In genomic region chr10:78382047-78382446, GRCh38 we compare ENCODE assay signal across 33 cellular contexts.
"Had no signal": no experiment of that assay in that cellular context is flagged by ENCODE, and none has a peak within 500 bp of the region (broad histone marks: within the 10 kb centered on the region; RNA-seq: fewer than 3 reads in every experiment).

No MANE protein-coding gene starts in this region.

- ATAC-seq: activated CD8-positive, alpha-beta T cell treated with anti-CD3 and anti-CD28 coated beads for 36 hours; activated naive CD8-positive, alpha-beta T cell treated with anti-CD3 and anti-CD28 coated beads, Interleukin-2, amount 50 U/mL, for 24 hours; activated T-cell treated with anti-CD3 and anti-CD28 coated beads, Interleukin-2, amount 50 U/mL, for 4 hours; activated T-cell treated with anti-CD3 and anti-CD28 coated beads, Interleukin-2, amount 50 U/mL, for 72 hours; activated T-helper 17 cell treated with anti-CD3 and anti-CD28 coated beads, Interleukin-2, amount 50 U/mL, for 72 hours had no signal

- FAIRE-seq: TTC549 had no signal

- H3K27me3 Mint-ChIP-seq: activated naive CD8-positive, alpha-beta T cell; brain had no signal

- H3K27me3 ChIP-seq: ascending aorta had no signal

- H3K4me3 ChIP-seq: ascending aorta had no signal

- H3K4me3 Mint-ChIP-seq: activated B cell treated with CpG ODN at 0.5 μM for 24 hours; activated CD4-positive, alpha-beta memory T cell treated with anti-CD3 and anti-CD28 coated beads for 36 hours; activated CD4-positive, alpha-beta T cell treated with anti-CD3 and anti-CD28 coated beads, Interleukin-2, amount 10 ng/mL, durations not matched to agents 24 days and 14 days; activated CD8-positive, alpha-beta T cell treated with anti-CD3 and anti-CD28 coated beads for 36 hours; activated naive CD4-positive, alpha-beta T cell treated with anti-CD3 and anti-CD28 coated beads for 36 hours; activated naive CD8-positive, alpha-beta T cell; activated naive CD8-positive, alpha-beta T cell treated with anti-CD3 and anti-CD28 coated beads, Interleukin-2, amount 10 ng/mL, durations not matched to agents 7 days and 5 days; activated naive CD8-positive, alpha-beta T cell treated with anti-CD3 and anti-CD28 coated beads, Interleukin-2, amount 50 U/mL, for 24 hours; activated T-cell treated with anti-CD3 and anti-CD28 coated beads, Interleukin-2, amount 50 U/mL, for 4 hours; activated T-cell treated with anti-CD3 and anti-CD28 coated beads, Interleukin-2, amount 50 U/mL, for 72 hours; activated T-helper 1 cell treated with anti-CD3 and anti-CD28 coated beads, Interleukin-12 subunit alpha, Interleukin-12 subunit beta, Interleukin-2, Interleukin-4 antibody, amounts not matched to agents 30 ng/mL and 10 ng/mL and 1 ng/mL, durations not matched to agents 14 hours and 24 hours and 36 hours; activated T-helper 17 cell treated with anti-CD3 and anti-CD28 coated beads, Interleukin-2, amount 50 U/mL, for 72 hours; brain; T-helper 1 cell treated with Interleukin-12 subunit alpha and Interleukin-12 subunit beta and Interleukin-4 antibody, amounts not matched to agents 30 μg/mL and 1 μg/mL, for 36 hours; T-helper 2 cell treated with Interferon-gamma antibody and Interleukin-4, amounts not matched to agents 5 μg/mL and 100 μg/mL, for 36 hours had no signal

- H3K9me3 ChIP-seq: ascending aorta had no signal

- H3K36me3 ChIP-seq: ascending aorta had no signal

- DNase-seq: activated B cell treated with CpG ODN at 0.5 μM for 24 hours; activated CD4-positive, alpha-beta memory T cell treated with anti-CD3 and anti-CD28 coated beads for 36 hours; activated CD4-positive, alpha-beta T cell treated with anti-CD3 and anti-CD28 coated beads for 4 hours; activated CD4-positive, alpha-beta T cell treated with anti-CD3 and anti-CD28 coated beads, Interleukin-2, amount 10 ng/mL, durations not matched to agents 24 days and 14 days; activated CD4-positive, alpha-beta T cell treated with anti-CD3 and anti-CD28 coated beads, Interleukin-2, amount 50 U/mL, for 1 hour; activated CD4-positive, alpha-beta T cell treated with anti-CD3 and anti-CD28 coated beads, Interleukin-2, amount 50 U/mL, for 4 hours; activated CD4-positive, CD25-positive, alpha-beta regulatory T cell treated with anti-CD3 and anti-CD28 coated beads, Interleukin-2, amount 50 U/mL, for 72 hours; activated CD8-positive, alpha-beta memory T cell treated with anti-CD3 and anti-CD28 coated beads, Interleukin-2, amount 50 U/mL, for 4 hours; activated CD8-positive, alpha-beta T cell treated with anti-CD3 and anti-CD28 coated beads for 36 hours; activated effector memory CD4-positive, alpha-beta T cell treated with anti-CD3 and anti-CD28 coated beads, Interleukin-2, amount 50 U/mL, for 16 hours; activated gamma-delta T cell treated with Interleukin-2 at 50 U/mL for 16 hours; activated naive CD4-positive, alpha-beta T cell; activated naive CD4-positive, alpha-beta T cell treated with anti-CD3 and anti-CD28 coated beads for 36 hours; activated naive CD4-positive, alpha-beta T cell treated with anti-CD3 and anti-CD28 coated beads, Interleukin-2, amount 50 U/mL, for 16 hours; activated naive CD8-positive, alpha-beta T cell treated with anti-CD3 and anti-CD28 coated beads, Interleukin-2, amount 10 ng/mL, durations not matched to agents 7 days and 5 days; activated naive CD8-positive, alpha-beta T cell treated with anti-CD3 and anti-CD28 coated beads, Interleukin-2, amount 50 U/mL, for 24 hours; activated T-cell treated with anti-CD3 and anti-CD28 coated beads for 4 hours; activated T-cell treated with anti-CD3 and anti-CD28 coated beads, Interleukin-2, amount 50 U/mL, for 1 hour; activated T-cell treated with anti-CD3 and anti-CD28 coated beads, Interleukin-2, amount 50 U/mL, for 4 hours; activated T-cell treated with anti-CD3 and anti-CD28 coated beads, Interleukin-2, amount 50 U/mL, for 72 hours; central memory CD4-positive, alpha-beta T cell; T-helper 1 cell; T-helper 2 cell; T-helper 9 cell had no signal

- H3K27ac Mint-ChIP-seq: activated B cell treated with CpG ODN at 0.5 μM for 24 hours; activated CD4-positive, alpha-beta memory T cell treated with anti-CD3 and anti-CD28 coated beads for 36 hours; activated CD4-positive, alpha-beta T cell treated with anti-CD3 and anti-CD28 coated beads, Interleukin-2, amount 10 ng/mL, durations not matched to agents 24 days and 14 days; activated CD8-positive, alpha-beta T cell treated with anti-CD3 and anti-CD28 coated beads for 36 hours; activated naive CD4-positive, alpha-beta T cell treated with anti-CD3 and anti-CD28 coated beads for 36 hours; activated naive CD8-positive, alpha-beta T cell; activated naive CD8-positive, alpha-beta T cell treated with anti-CD3 and anti-CD28 coated beads, Interleukin-2, amount 10 ng/mL, durations not matched to agents 7 days and 5 days; activated naive CD8-positive, alpha-beta T cell treated with anti-CD3 and anti-CD28 coated beads, Interleukin-2, amount 50 U/mL, for 24 hours; activated T-cell treated with anti-CD3 and anti-CD28 coated beads, Interleukin-2, amount 50 U/mL, for 72 hours; activated T-helper 1 cell treated with anti-CD3 and anti-CD28 coated beads, Interleukin-12 subunit alpha, Interleukin-12 subunit beta, Interleukin-2, Interleukin-4 antibody, amounts not matched to agents 30 ng/mL and 10 ng/mL and 1 ng/mL, durations not matched to agents 14 hours and 24 hours and 36 hours; activated T-helper 17 cell treated with anti-CD3 and anti-CD28 coated beads, Interleukin-2, amount 50 U/mL, for 72 hours; T-helper 1 cell treated with Interleukin-12 subunit alpha and Interleukin-12 subunit beta and Interleukin-4 antibody, amounts not matched to agents 30 μg/mL and 1 μg/mL, for 36 hours; T-helper 2 cell treated with Interferon-gamma antibody and Interleukin-4, amounts not matched to agents 5 μg/mL and 100 μg/mL, for 36 hours had no signal

- H3K4me1 ChIP-seq: ascending aorta had no signal

- H3K27ac ChIP-seq: ascending aorta, VCaP had no signal

- H3K4me1 Mint-ChIP-seq: activated B cell treated with CpG ODN at 0.5 μM for 24 hours; activated CD4-positive, alpha-beta T cell treated with anti-CD3 and anti-CD28 coated beads, Interleukin-2, amount 10 ng/mL, durations not matched to agents 24 days and 14 days; activated naive CD8-positive, alpha-beta T cell treated with anti-CD3 and anti-CD28 coated beads, Interleukin-2, amount 10 ng/mL, durations not matched to agents 7 days and 5 days; activated naive CD8-positive, alpha-beta T cell treated with anti-CD3 and anti-CD28 coated beads, Interleukin-2, amount 50 U/mL, for 24 hours; activated T-helper 17 cell treated with anti-CD3 and anti-CD28 coated beads, Interleukin-2, amount 50 U/mL, for 72 hours had no signal

- H3K36me3 Mint-ChIP-seq: activated CD4-positive, alpha-beta memory T cell treated with anti-CD3 and anti-CD28 coated beads for 36 hours; activated naive CD8-positive, alpha-beta T cell; activated naive CD8-positive, alpha-beta T cell treated with anti-CD3 and anti-CD28 coated beads, Interleukin-2, amount 10 ng/mL, durations not matched to agents 7 days and 5 days; brain had no signal

- H3K9me3 Mint-ChIP-seq: activated B cell treated with CpG ODN at 0.5 μM for 24 hours; activated CD4-positive, alpha-beta T cell treated with anti-CD3 and anti-CD28 coated beads, Interleukin-2, amount 10 ng/mL, durations not matched to agents 24 days and 14 days; activated CD8-positive, alpha-beta T cell treated with anti-CD3 and anti-CD28 coated beads for 36 hours; activated naive CD4-positive, alpha-beta T cell treated with anti-CD3 and anti-CD28 coated beads for 36 hours; activated naive CD8-positive, alpha-beta T cell treated with anti-CD3 and anti-CD28 coated beads, Interleukin-2, amount 50 U/mL, for 24 hours; activated T-cell treated with anti-CD3 and anti-CD28 coated beads, Interleukin-2, amount 50 U/mL, for 4 hours; activated T-cell treated with anti-CD3 and anti-CD28 coated beads, Interleukin-2, amount 50 U/mL, for 72 hours; activated T-helper 1 cell treated with anti-CD3 and anti-CD28 coated beads, Interleukin-12 subunit alpha, Interleukin-12 subunit beta, Interleukin-2, Interleukin-4 antibody, amounts not matched to agents 30 ng/mL and 10 ng/mL and 1 ng/mL, durations not matched to agents 14 hours and 24 hours and 36 hours; activated T-helper 17 cell treated with anti-CD3 and anti-CD28 coated beads, Interleukin-2, amount 50 U/mL, for 72 hours; T-helper 1 cell treated with Interleukin-12 subunit alpha and Interleukin-12 subunit beta and Interleukin-4 antibody, amounts not matched to agents 30 μg/mL and 1 μg/mL, for 36 hours; T-helper 2 cell treated with Interferon-gamma antibody and Interleukin-4, amounts not matched to agents 5 μg/mL and 100 μg/mL, for 36 hours had no signal
